ENCODE assay signal across 8 cellular contexts in the genomic region with DNA sequence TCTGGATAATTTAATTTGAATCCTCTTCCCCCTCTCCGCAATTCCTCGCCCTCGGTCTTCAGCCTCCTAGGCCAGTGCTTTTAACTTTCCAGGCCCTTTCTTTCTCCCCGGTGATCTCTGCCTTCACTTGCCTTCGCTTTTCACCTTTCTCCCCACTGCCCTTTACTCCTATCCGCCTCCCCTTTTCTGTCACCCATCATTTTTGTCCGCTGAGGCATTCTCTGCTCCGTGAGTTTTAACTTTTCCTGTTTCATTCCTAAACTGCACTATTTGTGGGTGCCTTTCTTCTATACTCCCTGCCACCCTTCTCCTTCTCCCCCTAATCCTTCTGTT. TPM values are rescaled to one million over a fixed set of nuclear protein-coding genes. Genes with fewer than 3 reads are reported as not detected.
DNase-seq lines count a peak whose midpoint lies in the region; ATAC-seq and TF ChIP-seq lines count a peak whose summit lies in the region.

No MANE protein-coding gene starts in this region.

- peak overlapping the region; percentile 91 for H3K4me3 ChIP-seq in brain microvascular endothelial cell (ENCODE audit: low read depth, low read length)
- peak overlapping the region; percentile 84 for H3K4me3 ChIP-seq in mesodermal cell (ENCODE audit: extremely low read depth, insufficient read depth, low read length, poor library complexity, severe bottlenecking)

- H3K4me3 Mint-ChIP-seq in stimulated activated naive CD8-positive, alpha-beta T cell treated with anti-CD3 and anti-CD28 coated beads, Interleukin-15, Interleukin-2, amounts not matched to agents 100 ng/mL and 50 ng/mL, for 24 hours: peak overlapping the region; percentile 98

- H3K36me3 ChIP-seq in brain microvascular endothelial cell (replicated peaks) (no peaks in the 10 kb centered on the region), mesodermal cell (ENCODE audit: control insufficient read depth, insufficient read depth, low read length) (no peaks in the 10 kb centered on the region)

- H3K4me1 Mint-ChIP-seq in stimulated activated naive CD8-positive, alpha-beta T cell treated with anti-CD3 and anti-CD28 coated beads, Interleukin-15, Interleukin-2, amounts not matched to agents 100 ng/mL and 50 ng/mL, for 24 hours (ENCODE audit: low read depth): peaks cover 30% of the 10 kb centered on the region

- 15 to 17% methylated on average over 8 of the region's 8 CpGs for WGBS in mesodermal cell (ENCODE audit: insufficient coverage in 2 of 2), 2 experiments

- DNase-seq in stimulated activated naive CD8-positive, alpha-beta T cell treated with anti-CD3 and anti-CD28 coated beads, Interleukin-15, Interleukin-2, amounts not matched to agents 100 U/mL and 50 U/mL, for 24 hours: no peak
- DNase-seq in brain microvascular endothelial cell: no peak
- DNase-seq in DMS53 treated with DMSO at 0.1 percent for 48 hours (lab: John Stamatoyannopoulos, UW; ENCODE audit: unreplicated experiment): no peak
- DNase-seq in HUDEP-2 (lab: John Stamatoyannopoulos, UW; ENCODE audit: unreplicated experiment in 76 of 76): no peak

- in situ Hi-C loops in brain microvascular endothelial cell (cut with HindIII; ENCODE audit: low pct_ligation_motif_present, low sequenced_read_pairs): no loop called here

- ATAC-seq in stimulated activated naive CD8-positive, alpha-beta T cell treated with anti-CD3 and anti-CD28 coated beads, Interleukin-15, Interleukin-2, amounts not matched to agents 100 U/mL and 50 U/mL, for 24 hours: no peak
- ATAC-seq in HG02610 (IDR thresholded peaks at IDR 0.05; ENCODE audit: unreplicated experiment) (no peak), GM18502 (IDR thresholded peaks at IDR 0.05; ENCODE audit: poor library complexity, unreplicated experiment) (no peak)

- peaks cover 5% of the 10 kb centered on the region for H3K9me3 Mint-ChIP-seq in stimulated activated naive CD8-positive, alpha-beta T cell treated with anti-CD3 and anti-CD28 coated beads, Interleukin-15, Interleukin-2, amounts not matched to agents 100 ng/mL and 50 ng/mL, for 24 hours

- peaks cover 10% of the 10 kb centered on the region for H3K36me3 Mint-ChIP-seq in stimulated activated naive CD8-positive, alpha-beta T cell treated with anti-CD3 and anti-CD28 coated beads, Interleukin-15, Interleukin-2, amounts not matched to agents 100 ng/mL and 50 ng/mL, for 24 hours (ENCODE audit: low read depth)

- H3K27ac Mint-ChIP-seq in stimulated activated naive CD8-positive, alpha-beta T cell treated with anti-CD3 and anti-CD28 coated beads, Interleukin-15, Interleukin-2, amounts not matched to agents 100 ng/mL and 50 ng/mL, for 24 hours: peak overlapping the region; percentile 95

- H3K27me3 Mint-ChIP-seq in stimulated activated naive CD8-positive, alpha-beta T cell treated with anti-CD3 and anti-CD28 coated beads, Interleukin-15, Interleukin-2, amounts not matched to agents 100 ng/mL and 50 ng/mL, for 24 hours: peaks cover 1% of the 10 kb centered on the region

- no peak for TF ChIP-seq CTCF in brain microvascular endothelial cell (IDR thresholded peaks at IDR 0.05; ENCODE audit: low read depth, low read length, missing control alignments)

- H3K4me1 ChIP-seq in mesodermal cell (ENCODE audit: control insufficient read depth, insufficient read depth, low read length, poor library complexity, severe bottlenecking): no peaks in the 10 kb centered on the region

- peak overlapping the region; percentile 71 for H3K27ac ChIP-seq in brain microvascular endothelial cell
- no peak overlapping the region for H3K27ac ChIP-seq in mesodermal cell (ENCODE audit: low read depth, low read length, severe bottlenecking)

- no peaks in the 10 kb centered on the region for H3K27me3 ChIP-seq in brain microvascular endothelial cell (replicated peaks)

- peaks cover 4% of the 10 kb centered on the region for H3K9me3 ChIP-seq in mesodermal cell (ENCODE audit: control insufficient read depth, low read length)

RNA-seq across cellular contexts. Expression of gene LONP2, which starts 0.7 kb away (rescaled TPM):
- 33.4 TPM for polyA plus RNA-seq in mesodermal cell (2013, experiment 1 of 2)
- polyA plus RNA-seq in mesodermal cell (2013, experiment 2 of 2): 32.8 TPM

RNA-seq across cellular contexts. Expression of gene ABCC11, which starts 2.5 kb away (rescaled TPM):
- 0.07 TPM for polyA plus RNA-seq in mesodermal cell (2013, experiment 1 of 2)
- polyA plus RNA-seq in mesodermal cell (2013, experiment 2 of 2): 0.20 TPM
